ENCODE assay signal across 8 cellular contexts in the genomic region with DNA sequence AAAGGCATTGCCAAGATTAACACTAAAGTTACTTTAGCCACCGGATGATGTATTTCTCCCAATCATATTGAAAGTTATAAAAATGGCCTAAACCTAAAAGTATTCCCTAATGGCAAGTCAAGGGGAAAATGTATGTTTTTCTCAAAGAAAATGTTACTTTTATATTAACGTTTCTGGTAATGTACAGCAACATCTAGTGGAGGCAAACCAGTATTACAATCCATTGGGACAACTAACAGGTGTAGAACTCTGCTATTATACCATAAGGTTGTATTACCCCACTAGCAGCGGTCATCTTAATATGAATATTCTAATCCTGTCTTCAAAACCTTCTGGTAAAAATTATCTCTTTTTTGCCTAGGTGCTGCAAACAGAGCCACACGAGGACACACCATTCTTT.
DNase-seq lines count a peak whose midpoint lies in the region; TF ChIP-seq lines count a peak whose summit lies in the region.

No MANE protein-coding gene starts in this region.

- H3K27me3 Mint-ChIP-seq in glutamatergic neuron (ENCODE audit: unreplicated experiment), result peaks cover 2% of the 10 kb centered on the region

- H3K9me3 ChIP-seq in smooth muscle cell (replicated peaks; ENCODE audit: low read depth), result no peaks in the 10 kb centered on the region

- no peaks in the 10 kb centered on the region for H3K79me2 ChIP-seq in smooth muscle cell (ENCODE audit: low read depth)

- WGBS in smooth muscle cell (ENCODE audit: low lambda C conversion rate), result 34% methylated on average over 4 of the region's 4 CpGs

- TF ChIP-seq CTCF in glutamatergic neuron (IDR thresholded peaks at IDR 0.05; ENCODE audit: partially characterized antibody, unreplicated experiment) (peak; percentile 73), smooth muscle cell (IDR thresholded peaks at IDR 0.05; ENCODE audit: borderline replicate concordance, insufficient read depth, poor library complexity, severe bottlenecking) (peak; percentile 45)

- in situ Hi-C loops in SK-MEL-5 (cut with HindIII; ENCODE audit: low pct_unique_long_range_greater_than_20kb, low sequenced_read_pairs), result no loop called here

- no peak overlapping the region for H3K4me3 ChIP-seq in smooth muscle cell

- H3K27me3 ChIP-seq in smooth muscle cell (ENCODE audit: low read depth), result no peaks in the 10 kb centered on the region

- H3K36me3 Mint-ChIP-seq in glutamatergic neuron (ENCODE audit: unreplicated experiment), result peaks cover 9% of the 10 kb centered on the region

- no peaks in the 10 kb centered on the region for H3K36me3 ChIP-seq in smooth muscle cell (ENCODE audit: low read depth)

- H3K27ac ChIP-seq in smooth muscle cell (ENCODE audit: low read depth), result no peak overlapping the region

- H3K9ac ChIP-seq in smooth muscle cell (ENCODE audit: low read depth), result no peak overlapping the region

- H3F3A ChIP-seq in smooth muscle cell (ENCODE audit: low read depth), result no peaks in the 10 kb centered on the region

- no peaks in the 10 kb centered on the region for H4K20me1 ChIP-seq in smooth muscle cell (ENCODE audit: low read depth)

- H3K4me1 Mint-ChIP-seq in glutamatergic neuron (ENCODE audit: low read depth, unreplicated experiment), result no peaks in the 10 kb centered on the region

- H3K27ac Mint-ChIP-seq in glutamatergic neuron (ENCODE audit: unreplicated experiment), result peak overlapping the region; percentile 48

- H3K4me3 Mint-ChIP-seq in glutamatergic neuron (ENCODE audit: unreplicated experiment), result no peak overlapping the region

- peaks cover 7% of the 10 kb centered on the region for H3K9me3 Mint-ChIP-seq in glutamatergic neuron (ENCODE audit: unreplicated experiment)

- no peak overlapping the region for H3K4me2 ChIP-seq in smooth muscle cell

- H2AFZ ChIP-seq in smooth muscle cell (ENCODE audit: low read depth), result no peak overlapping the region

- peak; percentile 1 for DNase-seq in NCI-H510A treated with DMSO at 0.1 percent for 48 hours (lab: John Stamatoyannopoulos, UW)
- no peak for DNase-seq in NCI-H510A (lab: John Stamatoyannopoulos, UW)
- peak; percentile 37 for DNase-seq in SK-MEL-5 (ENCODE audit: low read depth, low spot score)
- no peak for DNase-seq in glutamatergic neuron
- no peak for DNase-seq in smooth muscle cell (lab: John Stamatoyannopoulos, UW; ENCODE audit: unreplicated experiment)
- no peak for DNase-seq in stimulated activated CD8-positive, alpha-beta memory T cell treated with anti-CD3 and anti-CD28 coated beads, Interleukin-4, amount 100 ng/mL, for 48 hours
- no peak for DNase-seq in islet precursor cell
- no peak for DNase-seq in amygdala (lab: John Stamatoyannopoulos, UW)

- H3K4me1 ChIP-seq in smooth muscle cell (ENCODE audit: low read depth), result no peaks in the 10 kb centered on the region

Comparison
In these comparisons a context has a peak if more than half of its experiments do, and no peak if none do; other contexts are left out.
1. DNase-seq: peak in NCI-H510A treated with DMSO at 0.1 percent for 48 hours (single experiment) and SK-MEL-5 (single experiment); none in NCI-H510A (single experiment), glutamatergic neuron (single experiment), smooth muscle cell (single experiment), stimulated activated CD8-positive, alpha-beta memory T cell treated with anti-CD3 and anti-CD28 coated beads, Interleukin-4, amount 100 ng/mL, for 48 hours (single experiment), islet precursor cell (single experiment) and amygdala (0 of 56).